15 cellular contexts compared by ENCODE assay signal in the genomic region with DNA sequence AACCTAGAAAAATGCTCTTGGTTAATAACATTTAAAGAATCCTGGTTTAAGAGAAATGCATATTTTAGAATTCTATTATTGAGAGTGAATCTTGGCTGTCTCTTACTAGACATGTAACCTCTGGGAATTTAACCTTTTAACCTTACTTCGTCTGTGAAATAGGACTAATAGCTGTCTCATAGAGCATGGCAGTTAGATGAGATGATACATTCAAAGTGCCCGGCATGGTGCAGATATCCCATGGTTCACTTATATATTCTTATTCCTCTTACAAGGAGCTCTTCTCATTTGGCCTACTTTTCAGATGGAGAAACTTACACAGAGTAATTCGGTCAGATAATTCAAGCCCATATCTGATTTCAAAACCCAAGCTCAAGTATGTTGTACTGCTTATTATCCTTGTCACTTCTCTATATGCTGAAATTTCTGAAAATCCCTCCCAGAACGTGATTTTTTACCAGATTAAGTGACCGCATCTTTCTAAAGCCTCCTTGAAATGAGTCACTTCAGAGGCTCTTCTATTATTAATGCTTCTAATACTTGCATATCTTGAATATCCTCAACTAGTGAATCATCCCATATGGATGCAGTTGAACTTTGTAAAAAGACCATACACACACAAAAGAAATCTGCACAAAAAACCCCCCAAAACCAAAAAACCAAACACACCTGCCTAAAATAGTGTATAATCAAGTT. TPM values are rescaled to one million over a fixed set of nuclear protein-coding genes. Genes with fewer than 3 reads are reported as not detected.
A peak's percentile ranks its signal among the peaks of the same experiment; 100 is the strongest.
DNase-seq lines count a peak whose midpoint lies in the region; ATAC-seq and TF ChIP-seq lines count a peak whose summit lies in the region.
"Had no signal": no experiment of that assay in that cellular context is flagged by ENCODE, and none has a peak within 500 bp of the region (broad histone marks: within the 10 kb centered on the region; RNA-seq: fewer than 3 reads in every experiment).

No MANE protein-coding gene starts in this region.

- POLR2A ChIA-PET in activated CD8-positive, alpha-beta T cell treated with anti-CD3 and anti-CD28 coated beads for 36 hours (lab: Charles Lee): no interaction called here
- POLR2A ChIA-PET in activated CD8-positive, alpha-beta T cell treated with anti-CD3 and anti-CD28 coated beads, Interleukin-2, amount 10 ng/mL, durations not matched to agents 7 days and 5 days (lab: Charles Lee): no interaction called here
- POLR2A ChIA-PET in T-cell (lab: Charles Lee): no interaction called here

- H3K9ac ChIP-seq in smooth muscle cell (ENCODE audit: low read depth): no peak overlapping the region

- H3K36me3 ChIP-seq in smooth muscle cell (ENCODE audit: low read depth) (peaks cover 16% of the 10 kb centered on the region), lower lobe of right lung (peaks cover 69% of the 10 kb centered on the region)

- peak overlapping the region; percentile 71 for H3K27ac ChIP-seq in smooth muscle cell (ENCODE audit: low read depth)
- H3K27ac ChIP-seq in lower lobe of right lung: no peak overlapping the region
- H3K27ac ChIP-seq: tibial artery had no signal

- 46% methylated on average over 5 of the region's 5 CpGs for WGBS in smooth muscle cell (ENCODE audit: low lambda C conversion rate)

- H3K4me3 Mint-ChIP-seq in activated CD8-positive, alpha-beta T cell treated with anti-CD3 and anti-CD28 coated beads for 36 hours: no peak overlapping the region
- H3K4me3 Mint-ChIP-seq in activated CD8-positive, alpha-beta T cell treated with anti-CD3 and anti-CD28 coated beads, Interleukin-2, amount 10 ng/mL, durations not matched to agents 7 days and 5 days: no peak overlapping the region
- no peak overlapping the region for H3K4me3 Mint-ChIP-seq in T-cell
- H3K4me3 Mint-ChIP-seq: endodermal cell had no signal

- peak overlapping the region; percentile 76 for H3K4me2 ChIP-seq in smooth muscle cell

- no peak overlapping the region for H2AFZ ChIP-seq in smooth muscle cell (ENCODE audit: low read depth)

- H3K79me2 ChIP-seq in smooth muscle cell (ENCODE audit: low read depth): peaks cover 33% of the 10 kb centered on the region

- H3K9me3 ChIP-seq in smooth muscle cell (replicated peaks; ENCODE audit: low read depth) (no peaks in the 10 kb centered on the region), lower lobe of right lung (no peaks in the 10 kb centered on the region)
- H3K9me3 ChIP-seq: tibial artery had no signal

- DNase-seq in activated CD8-positive, alpha-beta T cell treated with anti-CD3 and anti-CD28 coated beads for 36 hours: no peak
- no peak for DNase-seq in activated CD8-positive, alpha-beta T cell treated with anti-CD3 and anti-CD28 coated beads, Interleukin-2, amount 10 ng/mL, durations not matched to agents 7 days and 5 days
- DNase-seq in T-cell: no peak
- peak; percentile 87 for DNase-seq in fibroblast of villous mesenchyme (ENCODE audit: low read depth)
- no peak for DNase-seq in smooth muscle cell (lab: John Stamatoyannopoulos, UW; ENCODE audit: unreplicated experiment)
- no peak for DNase-seq in lower lobe of right lung
- DNase-seq in retina: no peak
- no peak for DNase-seq in kidney tubule cell (ENCODE audit: low spot score)
- DNase-seq: activated CD4-positive, alpha-beta T cell treated with anti-CD3 and anti-CD28 coated beads, Interleukin-2, amount 50 U/mL, for 4 hours; endodermal cell; kidney glomerular epithelial cell; NCI-H2107; NK-92 treated with Interleukin-12 subunit alpha and Interleukin-12 subunit beta, amount 100 ng/mL, for 24 hours; Right ventricle myocardium superior; tibial artery had no signal

- no peak for ATAC-seq in activated CD8-positive, alpha-beta T cell treated with anti-CD3 and anti-CD28 coated beads for 36 hours
- no peak for ATAC-seq in activated CD8-positive, alpha-beta T cell treated with anti-CD3 and anti-CD28 coated beads, Interleukin-2, amount 10 ng/mL, durations not matched to agents 7 days and 5 days
- ATAC-seq in T-cell (replicated peaks in 1 of 4) (no peak), lower lobe of right lung (no peak)

- peaks cover 21% of the 10 kb centered on the region for H3F3A ChIP-seq in smooth muscle cell (ENCODE audit: low read depth)

- H3K4me1 ChIP-seq in smooth muscle cell (ENCODE audit: low read depth): peaks cover 36% of the 10 kb centered on the region
- H3K4me1 ChIP-seq in lower lobe of right lung: peaks cover 41% of the 10 kb centered on the region

- H3K27me3 Mint-ChIP-seq in activated CD8-positive, alpha-beta T cell treated with anti-CD3 and anti-CD28 coated beads for 36 hours: no peaks in the 10 kb centered on the region
- H3K27me3 Mint-ChIP-seq in activated CD8-positive, alpha-beta T cell treated with anti-CD3 and anti-CD28 coated beads, Interleukin-2, amount 10 ng/mL, durations not matched to agents 7 days and 5 days (ENCODE audit: low read depth): no peaks in the 10 kb centered on the region
- no peaks in the 10 kb centered on the region for H3K27me3 Mint-ChIP-seq in T-cell

- H3K4me3 ChIP-seq in fibroblast of villous mesenchyme (ENCODE audit: low read depth, low read length): no peak overlapping the region
- no peak overlapping the region for H3K4me3 ChIP-seq in smooth muscle cell
- H3K4me3 ChIP-seq in lower lobe of right lung: no peak overlapping the region
- H3K4me3 ChIP-seq: tibial artery had no signal

- H3K4me1 Mint-ChIP-seq in activated CD8-positive, alpha-beta T cell treated with anti-CD3 and anti-CD28 coated beads for 36 hours (ENCODE audit: low read depth): peaks cover 35% of the 10 kb centered on the region
- peaks cover 38% of the 10 kb centered on the region for H3K4me1 Mint-ChIP-seq in activated CD8-positive, alpha-beta T cell treated with anti-CD3 and anti-CD28 coated beads, Interleukin-2, amount 10 ng/mL, durations not matched to agents 7 days and 5 days (ENCODE audit: low read depth)
- H3K4me1 Mint-ChIP-seq in T-cell: peaks cover 39 to 51% (median 48%) of the 10 kb centered on the region in 3 donors

- peak overlapping the region; percentile 63 for H3K27ac Mint-ChIP-seq in activated CD8-positive, alpha-beta T cell treated with anti-CD3 and anti-CD28 coated beads for 36 hours
- no peak overlapping the region for H3K27ac Mint-ChIP-seq in activated CD8-positive, alpha-beta T cell treated with anti-CD3 and anti-CD28 coated beads, Interleukin-2, amount 10 ng/mL, durations not matched to agents 7 days and 5 days
- H3K27ac Mint-ChIP-seq in T-cell: peak overlapping the region; percentile 32 to 41
- H3K27ac Mint-ChIP-seq: endodermal cell had no signal

- TF ChIP-seq CTCF in activated CD8-positive, alpha-beta T cell treated with anti-CD3 and anti-CD28 coated beads for 36 hours (IDR thresholded peaks at IDR 0.05): no peak
- TF ChIP-seq CTCF in fibroblast of villous mesenchyme (IDR thresholded peaks at IDR 0.05; ENCODE audit: insufficient read depth, low read depth, low read length) (no peak), smooth muscle cell (IDR thresholded peaks at IDR 0.05; ENCODE audit: borderline replicate concordance, insufficient read depth, poor library complexity, severe bottlenecking) (no peak), lower lobe of right lung (IDR thresholded peaks at IDR 0.05) (no peak)

- no peaks in the 10 kb centered on the region for H3K9me3 Mint-ChIP-seq in activated CD8-positive, alpha-beta T cell treated with anti-CD3 and anti-CD28 coated beads for 36 hours
- no peaks in the 10 kb centered on the region for H3K9me3 Mint-ChIP-seq in activated CD8-positive, alpha-beta T cell treated with anti-CD3 and anti-CD28 coated beads, Interleukin-2, amount 10 ng/mL, durations not matched to agents 7 days and 5 days (ENCODE audit: insufficient read depth)
- no peaks in the 10 kb centered on the region for H3K9me3 Mint-ChIP-seq in T-cell
- H3K9me3 Mint-ChIP-seq: endodermal cell had no signal

- H3K27me3 ChIP-seq in smooth muscle cell (ENCODE audit: low read depth): no peaks in the 10 kb centered on the region
- H3K27me3 ChIP-seq in lower lobe of right lung (ENCODE audit: low read depth): no peaks in the 10 kb centered on the region
- H3K27me3 ChIP-seq: tibial artery had no signal

- intact Hi-C loops in activated CD8-positive, alpha-beta T cell treated with anti-CD3 and anti-CD28 coated beads for 36 hours (cut with micrococcal nuclease): no loop called here
- intact Hi-C loops in lower lobe of right lung (cut with DNase I): no loop called here

- H4K20me1 ChIP-seq in smooth muscle cell (ENCODE audit: low read depth): peaks cover 37% of the 10 kb centered on the region

- CTCF ChIA-PET in activated CD8-positive, alpha-beta T cell treated with anti-CD3 and anti-CD28 coated beads for 36 hours (lab: Charles Lee): no interaction called here
- CTCF ChIA-PET in activated CD8-positive, alpha-beta T cell treated with anti-CD3 and anti-CD28 coated beads, Interleukin-2, amount 10 ng/mL, durations not matched to agents 7 days and 5 days (lab: Charles Lee): interaction anchor here (1.1 kb wide), 1 partner anchor 12 kb away, joined by 3 read pairs; no protein-coding TSS in a partner anchor
- CTCF ChIA-PET in T-cell (lab: Charles Lee): no interaction called here

- H3K36me3 Mint-ChIP-seq in activated CD8-positive, alpha-beta T cell treated with anti-CD3 and anti-CD28 coated beads for 36 hours (ENCODE audit: low read depth): peaks cover 49% of the 10 kb centered on the region
- peaks cover 59% of the 10 kb centered on the region for H3K36me3 Mint-ChIP-seq in activated CD8-positive, alpha-beta T cell treated with anti-CD3 and anti-CD28 coated beads, Interleukin-2, amount 10 ng/mL, durations not matched to agents 7 days and 5 days (ENCODE audit: low read depth)
- H3K36me3 Mint-ChIP-seq in T-cell: peaks cover 48% of the 10 kb centered on the region

RNA-seq across cellular contexts. Expression of a gene that starts 4.9 kb away (rescaled TPM):
- 10 to 100 TPM; 26.4 to 26.6 TPM for total RNA-seq in activated CD8-positive, alpha-beta T cell treated with anti-CD3 and anti-CD28 coated beads for 36 hours
- 10 to 100 TPM; 27.6 to 30.2 TPM for total RNA-seq in activated CD8-positive, alpha-beta T cell treated with anti-CD3 and anti-CD28 coated beads, Interleukin-2, amount 10 ng/mL, durations not matched to agents 7 days and 5 days
- total RNA-seq in T-cell: 10 to 100 TPM; 33.0 to 46.6 (median 42.7) TPM
- 11.9 and 17.3 TPM in 2 replicates for total RNA-seq in fibroblast of villous mesenchyme
- total RNA-seq in smooth muscle cell: 27.2 and 32.1 TPM in 2 replicates
- polyA plus RNA-seq in smooth muscle cell: 12.4 and 13.0 TPM in 2 replicates
- total RNA-seq in lower lobe of right lung: 15.4 TPM

RNA-seq across cellular contexts. Expression of a gene that starts 55.5 kb away (rescaled TPM):
- 10 to 100 TPM; 18.2 to 21.0 TPM for total RNA-seq in activated CD8-positive, alpha-beta T cell treated with anti-CD3 and anti-CD28 coated beads for 36 hours
- total RNA-seq in activated CD8-positive, alpha-beta T cell treated with anti-CD3 and anti-CD28 coated beads, Interleukin-2, amount 10 ng/mL, durations not matched to agents 7 days and 5 days: 10 to 100 TPM; 15.3 to 15.4 TPM
- total RNA-seq in T-cell (10 to 100 TPM in 2 of 5 donors, 1 to 10 TPM in 3; 5.0 to 14.0 (median 7.6) TPM), fibroblast of villous mesenchyme (6.1 and 8.6 TPM in 2 replicates), smooth muscle cell (16.3 and 19.4 TPM in 2 replicates), lower lobe of right lung (9.5 TPM)
- polyA plus RNA-seq in smooth muscle cell: 27.4 and 30.1 TPM in 2 replicates
